In the genomic region with DNA sequence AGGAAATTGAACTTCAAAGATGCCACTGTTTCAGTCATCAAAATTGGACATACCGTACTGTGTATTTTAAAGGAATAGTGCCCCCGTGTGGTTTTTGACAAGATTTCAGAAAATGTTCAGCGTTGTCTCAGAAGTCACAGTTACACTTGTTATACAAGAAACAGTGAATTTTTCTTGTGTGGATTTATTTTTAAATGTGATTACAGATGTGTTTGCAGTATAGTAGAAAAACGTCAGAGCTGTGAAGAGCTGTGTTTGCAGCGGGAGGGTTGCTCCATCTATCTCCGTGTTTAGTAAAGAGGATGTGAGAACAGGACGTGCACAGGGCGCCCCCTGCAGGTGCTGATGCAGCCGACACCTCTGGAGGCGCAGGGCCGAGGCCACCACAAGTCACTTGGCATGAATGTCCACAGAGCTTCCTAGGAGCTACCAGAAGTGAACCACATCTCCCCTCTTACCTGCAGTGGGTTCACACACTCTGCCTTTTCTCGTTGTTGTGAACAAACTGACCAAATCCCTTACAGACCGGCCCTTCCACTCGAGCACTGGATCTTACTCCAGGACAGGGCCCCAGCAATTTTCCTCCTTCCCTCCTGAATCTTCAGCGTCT, we compare ENCODE assay signal across 8 cellular contexts.
A peak's percentile ranks its signal among the peaks of the same experiment; 100 is the strongest.
DNase-seq lines count a peak whose midpoint lies in the region; ATAC-seq and TF ChIP-seq lines count a peak whose summit lies in the region.

No MANE protein-coding gene starts in this region.

- no peaks in the 10 kb centered on the region for H3K4me1 ChIP-seq in rectal smooth muscle tissue (ENCODE audit: control insufficient read depth, insufficient read depth, low read length)

- peak; percentile 95 for TF ChIP-seq CTCF in GM12874 (IDR thresholded peaks at IDR 0.05; ENCODE audit: insufficient read depth, low read depth, low read length)

- H3K27ac Mint-ChIP-seq in activated naive CD8-positive, alpha-beta T cell treated with anti-CD3 and anti-CD28 coated beads, Interleukin-2, amount 50 U/mL, for 24 hours = no peak overlapping the region

- peak; percentile 88 for ATAC-seq in HG02763 (IDR thresholded peaks at IDR 0.05; ENCODE audit: unreplicated experiment)
- peak; percentile 89 for ATAC-seq in activated naive CD8-positive, alpha-beta T cell treated with anti-CD3 and anti-CD28 coated beads, Interleukin-2, amount 50 U/mL, for 24 hours
- peak; percentile 89 to 94 for ATAC-seq in left cardiac atrium

- H3K9me3 Mint-ChIP-seq in activated naive CD8-positive, alpha-beta T cell treated with anti-CD3 and anti-CD28 coated beads, Interleukin-2, amount 50 U/mL, for 24 hours = no peaks in the 10 kb centered on the region

- DNase-seq in NCI-H1105 treated with DMSO at 0.1 percent for 48 hours (lab: John Stamatoyannopoulos, UW) (peak; percentile 81), SW480 (ENCODE audit: low spot score) (peak; percentile 70), left cardiac atrium (peak; percentile 88), foreskin melanocyte (no peak)
- peak; percentile 86 for DNase-seq in activated naive CD8-positive, alpha-beta T cell treated with anti-CD3 and anti-CD28 coated beads, Interleukin-2, amount 50 U/mL, for 24 hours

- peak overlapping the region; percentile 53 for H3K4me3 ChIP-seq in rectal smooth muscle tissue (ENCODE audit: low read length)

- intact Hi-C loops in left cardiac atrium (cut with DNase I) = loop anchor here in 1 of 2 donors (10.0 kb wide), 1 partner anchor 411 kb away; no protein-coding TSS in a partner anchor

- peaks cover 3% of the 10 kb centered on the region for H3K4me1 Mint-ChIP-seq in activated naive CD8-positive, alpha-beta T cell treated with anti-CD3 and anti-CD28 coated beads, Interleukin-2, amount 50 U/mL, for 24 hours

- H3K9ac ChIP-seq in rectal smooth muscle tissue (ENCODE audit: low read length) = no peak overlapping the region

- no peaks in the 10 kb centered on the region for H3K36me3 Mint-ChIP-seq in activated naive CD8-positive, alpha-beta T cell treated with anti-CD3 and anti-CD28 coated beads, Interleukin-2, amount 50 U/mL, for 24 hours (ENCODE audit: low read depth)

- peak overlapping the region; percentile 74 for H3K4me3 Mint-ChIP-seq in activated naive CD8-positive, alpha-beta T cell treated with anti-CD3 and anti-CD28 coated beads, Interleukin-2, amount 50 U/mL, for 24 hours

- no peak overlapping the region for H3K27ac ChIP-seq in rectal smooth muscle tissue (ENCODE audit: low read depth, low read length)

- H3K36me3 ChIP-seq in rectal smooth muscle tissue (ENCODE audit: control insufficient read depth, insufficient read depth, low read length) = no peaks in the 10 kb centered on the region

- peaks cover 3% of the 10 kb centered on the region for H3K27me3 Mint-ChIP-seq in activated naive CD8-positive, alpha-beta T cell treated with anti-CD3 and anti-CD28 coated beads, Interleukin-2, amount 50 U/mL, for 24 hours

- no peaks in the 10 kb centered on the region for H3K27me3 ChIP-seq in rectal smooth muscle tissue (ENCODE audit: control insufficient read depth, insufficient read depth, low read length)
